1 cellular context compared by ENCODE assay signal in the genomic region with DNA sequence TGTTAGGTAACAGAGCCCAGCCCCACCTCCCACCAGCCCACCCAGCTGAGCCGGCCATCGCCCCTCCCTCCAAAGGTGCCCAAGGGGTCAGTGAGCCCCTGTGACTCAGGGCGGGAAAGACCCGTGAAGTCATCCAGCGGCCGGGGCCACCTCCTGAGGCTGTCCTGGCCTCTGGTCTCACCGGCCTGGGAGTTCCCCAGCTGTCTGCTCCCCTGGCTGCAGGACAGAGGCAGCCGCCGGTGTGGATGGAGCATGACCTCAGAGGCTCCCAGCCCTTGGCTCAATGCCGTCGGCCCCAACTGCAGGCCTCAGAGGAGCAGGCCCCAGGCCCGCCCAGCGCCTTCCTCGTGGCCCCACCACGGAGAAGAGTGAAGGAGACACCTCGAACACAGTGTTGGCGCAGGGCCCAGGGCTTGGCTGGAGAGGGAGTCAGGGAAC.
TF ChIP-seq lines count a peak whose summit lies in the region.

No MANE protein-coding gene starts in this region.

TF ChIP-seq in A549, 52 proteins besides CTCF, POLR2A, EP300 and RAD21 (continued from another document):
- TF ChIP-seq FOSL2 (IDR thresholded peaks at IDR 0.05) (no peak), FOSL2 (CRISPR knock-in tag; IDR thresholded peaks at IDR 0.05) (peak; percentile 59), KDM5A (IDR thresholded peaks at IDR 0.05) (no peak), NFE2L2 (conservative IDR thresholded peaks at IDR 0.05; ENCODE audit: low read length) (no peak), HOXB13 (CRISPR knock-in tag; IDR thresholded peaks at IDR 0.05; ENCODE audit: low read depth) (no peak), GATA3 (IDR thresholded peaks at IDR 0.05; ENCODE audit: borderline replicate concordance) (peak; percentile 45; the same call in 1 of the 2 replicates), BCL3 (IDR thresholded peaks at IDR 0.05) (peak; percentile 19; the same call in 1 of the 3 replicates), HOXB5 (CRISPR knock-in tag; IDR thresholded peaks at IDR 0.05) (0 out of 2 replicates have a peak, but pooled peaks have one; percentile 38), ZC3H11A (IDR thresholded peaks at IDR 0.05) (no peak), CBX8 (IDR thresholded peaks at IDR 0.05) (no peak), MAX (IDR thresholded peaks at IDR 0.05) (peak; percentile 87), JUN (IDR thresholded peaks at IDR 0.05) (0 out of 5 replicates have a peak, but pooled peaks of 1 of the 2 experiments have one; percentile 36), ATOH8 (CRISPR knock-in tag; IDR thresholded peaks at IDR 0.05; ENCODE audit: low read depth) (0 out of 2 replicates have a peak, but pooled peaks have one; percentile 35), E2F6 (IDR thresholded peaks at IDR 0.05; ENCODE audit: borderline replicate concordance, low read depth) (peak; percentile 81)
- TF ChIP-seq, protein P1, sequence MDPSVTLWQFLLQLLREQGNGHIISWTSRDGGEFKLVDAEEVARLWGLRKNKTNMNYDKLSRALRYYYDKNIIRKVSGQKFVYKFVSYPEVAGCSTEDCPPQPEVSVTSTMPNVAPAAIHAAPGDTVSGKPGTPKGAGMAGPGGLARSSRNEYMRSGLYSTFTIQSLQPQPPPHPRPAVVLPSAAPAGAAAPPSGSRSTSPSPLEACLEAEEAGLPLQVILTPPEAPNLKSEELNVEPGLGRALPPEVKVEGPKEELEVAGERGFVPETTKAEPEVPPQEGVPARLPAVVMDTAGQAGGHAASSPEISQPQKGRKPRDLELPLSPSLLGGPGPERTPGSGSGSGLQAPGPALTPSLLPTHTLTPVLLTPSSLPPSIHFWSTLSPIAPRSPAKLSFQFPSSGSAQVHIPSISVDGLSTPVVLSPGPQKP (IDR thresholded peaks at IDR 0.05; ENCODE audit: low read depth, low read length), result no peak
- TF ChIP-seq, protein P2, sequence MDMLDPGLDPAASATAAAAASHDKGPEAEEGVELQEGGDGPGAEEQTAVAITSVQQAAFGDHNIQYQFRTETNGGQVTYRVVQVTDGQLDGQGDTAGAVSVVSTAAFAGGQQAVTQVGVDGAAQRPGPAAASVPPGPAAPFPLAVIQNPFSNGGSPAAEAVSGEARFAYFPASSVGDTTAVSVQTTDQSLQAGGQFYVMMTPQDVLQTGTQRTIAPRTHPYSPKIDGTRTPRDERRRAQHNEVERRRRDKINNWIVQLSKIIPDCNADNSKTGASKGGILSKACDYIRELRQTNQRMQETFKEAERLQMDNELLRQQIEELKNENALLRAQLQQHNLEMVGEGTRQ (IDR thresholded peaks at IDR 0.05), result no peak
